ENCODE assay signal across 9 cellular contexts in genomic region chr13:77565635-77566034, GRCh38. TPM values are rescaled to one million over a fixed set of nuclear protein-coding genes. Genes with fewer than 3 reads are reported as not detected.
A peak's percentile ranks its signal among the peaks of the same experiment; 100 is the strongest.
DNase-seq lines count a peak whose midpoint lies in the region; ATAC-seq, FAIRE-seq and TF ChIP-seq lines count a peak whose summit lies in the region.
"Had no signal": no experiment of that assay in that cellular context is flagged by ENCODE, and none has a peak within 500 bp of the region (broad histone marks: within the 10 kb centered on the region; RNA-seq: fewer than 3 reads in every experiment).

No MANE protein-coding gene starts in this region.

- H3K9me3 ChIP-seq in GM12878 (replicated peaks; ENCODE audit: control insufficient read depth, insufficient read depth, low read length) (no peaks in the 10 kb centered on the region), lower lobe of right lung (no peaks in the 10 kb centered on the region)

- no peak overlapping the region for H3K27ac ChIP-seq in GM12878 (ENCODE audit: control insufficient read depth, insufficient read depth)
- H3K27ac ChIP-seq in lower lobe of right lung: no peak overlapping the region

- BruUV-seq in GM12878 (replicated peaks; lab: Mats Ljungman, UMichigan): no TSS peak

- H3K27me3 Mint-ChIP-seq in HFFc6 (ENCODE audit: insufficient read depth): no peaks in the 10 kb centered on the region

- H3K4me1 ChIP-seq in GM12878 (ENCODE audit: control insufficient read depth, insufficient read depth, low read length) (no peaks in the 10 kb centered on the region), lower lobe of right lung (no peaks in the 10 kb centered on the region)

- H3K4me3 Mint-ChIP-seq in HFFc6: no peak overlapping the region
- H3K4me3 Mint-ChIP-seq: CD4-positive, CD25-positive, alpha-beta regulatory T cell had no signal

- intact Hi-C loops in GM12878 (cut with micrococcal nuclease; ENCODE audit: unreplicated experiment) (loop anchor here (1.0 to 5.0 kb wide), 3 partner anchors 72 to 383 kb away; partner anchors contain the start of gene MYCBP2), lower lobe of right lung (cut with DNase I) (no loop called here)

- no peaks in the 10 kb centered on the region for H4K20me1 ChIP-seq in GM12878 (ENCODE audit: control insufficient read depth, insufficient read depth)

- TF ChIP-seq CTCF in HFFc6 (IDR thresholded peaks at IDR 0.05) (peak; percentile 63), GM12878 (IDR thresholded peaks at IDR 0.05 in 2 of 3, conservative IDR thresholded peaks at IDR 0.05 in 1 of 3; ENCODE audit: control insufficient read depth in 2 of 3, extremely low read depth in 1 of 3, insufficient read depth in 1 of 3, low read depth in 3 of 3, low read length in 3 of 3) (peak; percentile 44 to 76 (median 52); a peak in 5 of 6 replicates), lower lobe of right lung (IDR thresholded peaks at IDR 0.05) (peak; percentile 46)

- H2AFZ ChIP-seq in GM12878 (ENCODE audit: control insufficient read depth, low read depth, low read length): no peak overlapping the region

- CTCF ChIA-PET in GM12878 (lab: Yijun Ruan, JAX): interaction anchor here (0.7 to 6.9 kb wide), 26 partner anchors 8 to 538 kb away, joined by 3 to 174 read pairs (median 4); no protein-coding TSS in a partner anchor

- RAD21 ChIA-PET in GM12878 (lab: Charles Lee; ENCODE audit: unreplicated experiment): interaction anchor here (0.7 to 4.1 kb wide), 13 partner anchors 9 to 245 kb away, joined by 3 to 75 read pairs (median 3); no protein-coding TSS in a partner anchor

- ATAC-seq in GM12878 (peak; percentile 95), lower lobe of right lung (peak in 1 of 2 donors; percentile 57), HG02840 (IDR thresholded peaks at IDR 0.05; ENCODE audit: low FRiP score, unreplicated experiment) (no peak)

- no peaks in the 10 kb centered on the region for H3K36me3 Mint-ChIP-seq in HFFc6 (ENCODE audit: low read depth)
- H3K36me3 Mint-ChIP-seq: CD4-positive, CD25-positive, alpha-beta regulatory T cell had no signal

- H3K36me3 ChIP-seq in GM12878 (ENCODE audit: control insufficient read depth in 2 of 2, insufficient read depth in 2 of 2, low read length in 1 of 2) (no peaks in the 10 kb centered on the region), lower lobe of right lung (no peaks in the 10 kb centered on the region)

- no peak overlapping the region for H3K4me2 ChIP-seq in GM12878 (ENCODE audit: control insufficient read depth, insufficient read depth)

- H3K9me3 Mint-ChIP-seq in HFFc6: peaks cover 11% of the 10 kb centered on the region; the same call in 1 of the 2 replicates

- in situ Hi-C loops in GM12878 (cut with MboI): no loop called here

- H3K27me3 ChIP-seq in GM12878 (replicated peaks in 1 of 2; ENCODE audit: control insufficient read depth in 2 of 2, insufficient read depth in 2 of 2, low read length in 1 of 2) (no peaks in the 10 kb centered on the region), lower lobe of right lung (ENCODE audit: low read depth) (no peaks in the 10 kb centered on the region)

- 0% methylated on average over 2 of the region's 2 CpGs for WGBS in GM12878 (ENCODE audit: insufficient coverage, insufficient replicate concordance, low lambda C conversion rate, missing lambda C conversion rate)

- POLR2A ChIA-PET in GM12878 (lab: Charles Lee): interaction anchor here (1.3 kb wide), 1 partner anchor 73 kb away, joined by 5 read pairs; no protein-coding TSS in a partner anchor

- H3K4me1 Mint-ChIP-seq in HFFc6 (ENCODE audit: low read depth): no peaks in the 10 kb centered on the region
- H3K4me1 Mint-ChIP-seq: CD4-positive, CD25-positive, alpha-beta regulatory T cell had no signal

- peak; percentile 97 for FAIRE-seq in GM12878 (lab: Jason Lieb, UNC)

- no peaks in the 10 kb centered on the region for H3K79me2 ChIP-seq in GM12878 (ENCODE audit: control insufficient read depth, insufficient read depth, low read length)

- no peak overlapping the region for H3K27ac Mint-ChIP-seq in HFFc6
- H3K27ac Mint-ChIP-seq: CD4-positive, CD25-positive, alpha-beta regulatory T cell had no signal

- no peak overlapping the region for H3K4me3 ChIP-seq in GM12878
- no peak overlapping the region for H3K4me3 ChIP-seq in lower lobe of right lung

- peak; percentile 95 for TF ChIP-seq RAD21 in GM12878 (IDR thresholded peaks at IDR 0.05; ENCODE audit: insufficient read depth, low read depth, low read length)

- SMC1A ChIA-PET in GM12878 (lab: Charles Lee; ENCODE audit: uncharacterized antibody, unreplicated experiment): interaction anchor here (0.6 to 9.6 kb wide), 18 partner anchors 10 to 558 kb away, joined by 3 to 98 read pairs (median 7); no protein-coding TSS in a partner anchor

- no peak for TF ChIP-seq POLR2A in GM12878 (IDR thresholded peaks at IDR 0.05; ENCODE audit: low read depth, low read length)

- no peak overlapping the region for H3K9ac ChIP-seq in GM12878 (ENCODE audit: control insufficient read depth, insufficient read depth, low read length)

- TF ChIP-seq EP300 in GM12878 (IDR thresholded peaks at IDR 0.05; ENCODE audit: borderline replicate concordance in 1 of 2, control insufficient read depth in 1 of 2, low read depth in 2 of 2, low read length in 2 of 2): no peak

- peak; percentile 40 to 62 for DNase-seq in NCI-H2081 (lab: John Stamatoyannopoulos, UW)
- DNase-seq in NCI-H2081 treated with DMSO at 0.1 percent for 48 hours (lab: John Stamatoyannopoulos, UW): no peak
- DNase-seq in HFFc6: peak; percentile 4
- DNase-seq in NCI-H146 treated with DMSO at 0.1 percent for 48 hours (lab: John Stamatoyannopoulos, UW; ENCODE audit: unreplicated experiment): peak; percentile 7
- no peak for DNase-seq in GM12878 (ENCODE audit: low read depth, low spot score)
- no peak for DNase-seq in lower lobe of right lung
- DNase-seq in mesenteric fat pad (ENCODE audit: low spot score): no peak

TF ChIP-seq in GM12878, 131 proteins besides CTCF, POLR2A, EP300 and RAD21 (continues in another document):
- TF ChIP-seq CREB1 (IDR thresholded peaks at IDR 0.05; ENCODE audit: low read depth): no peak
- peak; percentile 82 for TF ChIP-seq SMC3 (IDR thresholded peaks at IDR 0.05; ENCODE audit: borderline replicate concordance, low read length)
- TF ChIP-seq ZNF207 (IDR thresholded peaks at IDR 0.05; ENCODE audit: borderline replicate concordance): no peak
- no peak for TF ChIP-seq IRF4 (IDR thresholded peaks at IDR 0.05; ENCODE audit: low read depth, low read length)
- TF ChIP-seq BRCA1 (IDR thresholded peaks at IDR 0.05; ENCODE audit: low read depth, low read length): no peak
- TF ChIP-seq RB1 (IDR thresholded peaks at IDR 0.05; ENCODE audit: borderline replicate concordance): 0 out of 2 replicates have a peak, but pooled peaks have one; percentile 54
- TF ChIP-seq SUPT20H (IDR thresholded peaks at IDR 0.05; ENCODE audit: borderline replicate concordance, control insufficient read depth, low read depth, low read length): no peak
- TF ChIP-seq RELA (IDR thresholded peaks at IDR 0.05; ENCODE audit: borderline replicate concordance, partially characterized antibody): no peak
- no peak for TF ChIP-seq STAT3 (IDR thresholded peaks at IDR 0.05; ENCODE audit: low read depth, low read length)
- TF ChIP-seq GATAD2B (conservative IDR thresholded peaks at IDR 0.05; ENCODE audit: low read depth): no peak
- no peak for TF ChIP-seq SP1 (IDR thresholded peaks at IDR 0.05; ENCODE audit: low read depth, low read length)
- TF ChIP-seq DPF2 (IDR thresholded peaks at IDR 0.05): no peak
- TF ChIP-seq BCL11A (IDR thresholded peaks at IDR 0.05; ENCODE audit: low read depth, low read length): no peak
- no peak for TF ChIP-seq ELK1 (IDR thresholded peaks at IDR 0.05; ENCODE audit: low read depth, low read length)

RNA-seq across cellular contexts. Expression of gene SCEL, which starts 30.1 kb away (rescaled TPM):
- total RNA-seq in HFFc6 (2021; fragmentation: NEBNext Ultra II Directional; extraction: Animal tissue kit (Norgen Biotek cat#: 25700)): not detected
- not detected in 2 replicates for total RNA-seq in GM12878 (2013; cell fraction: nucleolus; rRNA removed)
- total RNA-seq in GM12878 (2014; rRNA removed): 0.27 TPM in 1 of 2 replicates, not detected in the other
- 0.27 and 0.28 TPM in 2 replicates for total RNA-seq in GM12878 (2014; rRNA removed; fragmentation: Illumina TruSeq; extraction: Trizol)
- total RNA-seq in GM12878 (2021): 0.16 and 0.23 TPM in 2 replicates
- polyA plus RNA-seq in GM12878 (2011; ENCODE audit: low read depth): not detected
- polyA plus RNA-seq in GM12878 (2011; rRNA removed): 0.68 and 1.1 TPM in 2 replicates
- 0.25 and 0.33 TPM in 2 replicates for polyA plus RNA-seq in GM12878 (2011; cell fraction: cytosol; rRNA removed)
- polyA plus RNA-seq in GM12878 (2011; cell fraction: nucleus; rRNA removed): 0.90 and 1.0 TPM in 2 replicates
- not detected in 2 replicates for polyA plus RNA-seq in GM12878 (2012)
- 0.16 and 0.40 TPM in 2 replicates for polyA plus RNA-seq in GM12878 (2014; fragmentation: Illumina TruSeq; extraction: Trizol)
- under 1 TPM; 0.15 to 0.16 TPM for polyA plus RNA-seq in GM12878 (2014; fragmentation: Nextera tagmentation; extraction: Ambion mirVana)
- polyA plus RNA-seq in GM12878 (2014; rRNA removed): 0.09 TPM in 1 of 2 replicates, not detected in the other
- polyA plus RNA-seq in GM12878 (2016; fragmentation: Nextera tagmentation; extraction: Ambion mirVana): under 1 TPM; 0.13 to 0.34 TPM
- 0.41 and 0.73 TPM in 2 replicates for polyA minus RNA-seq in GM12878 (2011; rRNA and poly(A)+ RNA removed)
- polyA minus RNA-seq in GM12878 (2011; cell fraction: cytosol; rRNA and poly(A)+ RNA removed): 1.1 TPM in 1 of 2 replicates, not detected in the other
- 0.24 and 0.48 TPM in 2 replicates for polyA minus RNA-seq in GM12878 (2011; cell fraction: nucleus; rRNA and poly(A)+ RNA removed)
- 54.8 TPM for total RNA-seq in lower lobe of right lung
- total RNA-seq in mesenteric fat pad: 0.13 TPM
- total RNA-seq: CD4-positive, CD25-positive, alpha-beta regulatory T cell had no signal
- polyA plus RNA-seq: CD4-positive, CD25-positive, alpha-beta regulatory T cell had no signal

Comparison
In these comparisons a context has a peak if more than half of its experiments do, and no peak if none do; other contexts are left out.
1. DNase-seq: peak in NCI-H2081 (2 of 2), HFFc6 (single experiment) and NCI-H146 treated with DMSO at 0.1 percent for 48 hours (single experiment); none in NCI-H2081 treated with DMSO at 0.1 percent for 48 hours (single experiment), GM12878 (single experiment), lower lobe of right lung (single experiment) and mesenteric fat pad (single experiment).
2. RNA of gene SCEL, which starts 30.1 kb away (total RNA-seq): 54.8 TPM in lower lobe of right lung (single experiment); 0.16 to 0.28 TPM in GM12878, 0.13 TPM in mesenteric fat pad (single experiment) and not detected in HFFc6; every median in the first group is over 10 times any median in the second.
3. Peak in every context shown above with its lines, with median percentiles within 50 percentile points of each other: CTCF ChIP-seq.